12 cellular contexts compared by ENCODE assay signal in genomic region chr13:109155301-109155761, GRCh38.
DNase-seq lines count a peak whose midpoint lies in the region; ATAC-seq and TF ChIP-seq lines count a peak whose summit lies in the region.
"Had no signal": no experiment of that assay in that cellular context is flagged by ENCODE, and none has a peak within 500 bp of the region (broad histone marks: within the 10 kb centered on the region; RNA-seq: fewer than 3 reads in every experiment).

No MANE protein-coding gene starts in this region.

- peak; percentile 18; the same call in 1 of the 2 replicates for TF ChIP-seq CTCF in AG10803 (conservative IDR thresholded peaks at IDR 0.05; ENCODE audit: low read length)
- no peak for TF ChIP-seq CTCF in PC-9 (conservative IDR thresholded peaks at IDR 0.05)
- no peak for TF ChIP-seq CTCF in esophagus squamous epithelium (IDR thresholded peaks at IDR 0.05)

- no peak overlapping the region for H3K23ac ChIP-seq in trophoblast cell (ENCODE audit: low read length)

- H3K36me3 ChIP-seq in PC-9 (ENCODE audit: low read depth) (no peaks in the 10 kb centered on the region), esophagus squamous epithelium (no peaks in the 10 kb centered on the region), trophoblast cell (ENCODE audit: control insufficient read depth in 1 of 2, insufficient read depth in 2 of 2, low read length in 2 of 2) (no peaks in the 10 kb centered on the region)
- H3K36me3 ChIP-seq: HAP-1 had no signal

- no peak overlapping the region for H2AK5ac ChIP-seq in trophoblast cell (ENCODE audit: low read length)

- H3K4me1 ChIP-seq in PC-9 (replicated peaks; ENCODE audit: insufficient read depth), result peaks cover 65% of the 10 kb centered on the region
- peaks cover 0 to 52% (median 26%) of the 10 kb centered on the region in 3 donors for H3K4me1 ChIP-seq in esophagus squamous epithelium
- peaks cover 11 to 24% of the 10 kb centered on the region in 2 experiments for H3K4me1 ChIP-seq in trophoblast cell (ENCODE audit: control insufficient read depth in 1 of 2, insufficient read depth in 2 of 2, low read length in 2 of 2)
- H3K4me1 ChIP-seq: HAP-1 had no signal

- H3K27ac ChIP-seq in PC-9 (peak overlapping the region; percentile 96), esophagus squamous epithelium (peak overlapping the region; percentile 41 to 81 (median 74)), trophoblast cell (ENCODE audit: low read depth, low read length) (no peak overlapping the region)
- H3K27ac ChIP-seq: C4-2B had no signal

- H3K4ac ChIP-seq in trophoblast cell (ENCODE audit: low read depth, low read length), result no peak overlapping the region

- no peak overlapping the region for H2BK120ac ChIP-seq in trophoblast cell (ENCODE audit: insufficient read depth, low read length, poor library complexity)

- no peak for TF ChIP-seq POLR2A in esophagus squamous epithelium (IDR thresholded peaks at IDR 0.05)

- H4K12ac ChIP-seq in trophoblast cell (ENCODE audit: low read depth, low read length), result no peak overlapping the region

- H3K79me2 ChIP-seq in PC-9 (ENCODE audit: low read depth) (no peaks in the 10 kb centered on the region), trophoblast cell (ENCODE audit: control insufficient read depth, insufficient read depth, low read length, poor library complexity) (peaks cover 2% of the 10 kb centered on the region)

- H3K14ac ChIP-seq in trophoblast cell (ENCODE audit: low read length), result no peak overlapping the region

- H3F3A ChIP-seq in PC-9 (ENCODE audit: insufficient read depth, low read depth), result peaks cover 50% of the 10 kb centered on the region

- no peak overlapping the region for H3K9ac ChIP-seq in trophoblast cell (ENCODE audit: low read length)

- no peak overlapping the region for H4K91ac ChIP-seq in trophoblast cell (ENCODE audit: low read depth, low read length)

- H3K27me3 ChIP-seq in PC-9 (ENCODE audit: insufficient read depth, low read depth) (no peaks in the 10 kb centered on the region), esophagus squamous epithelium (no peaks in the 10 kb centered on the region), trophoblast cell (ENCODE audit: insufficient read depth, low read length) (no peaks in the 10 kb centered on the region)

- no peak overlapping the region for H4K8ac ChIP-seq in trophoblast cell (ENCODE audit: low read depth, low read length)

- H4K20me1 ChIP-seq in PC-9 (ENCODE audit: insufficient read depth), result no peaks in the 10 kb centered on the region

- no peak overlapping the region for H3K18ac ChIP-seq in trophoblast cell (ENCODE audit: low read length)

- H2BK5ac ChIP-seq in trophoblast cell (ENCODE audit: low read depth, low read length, poor library complexity), result no peak overlapping the region

- H3K4me3 ChIP-seq in AG10803 (ENCODE audit: low read length) (no peak overlapping the region), PC-9 (peak overlapping the region; percentile 48), esophagus squamous epithelium (peak overlapping the region in 1 of 4 donors; percentile 19), trophoblast cell (ENCODE audit: low read depth, low read length) (no peak overlapping the region)
- H3K4me3 ChIP-seq: HAP-1 had no signal

- ATAC-seq in GM21447 (IDR thresholded peaks at IDR 0.05; ENCODE audit: unreplicated experiment) (no peak), HG02642 (IDR thresholded peaks at IDR 0.05; ENCODE audit: poor library complexity, unreplicated experiment) (no peak)

- peaks cover 14% of the 10 kb centered on the region for H3K79me1 ChIP-seq in trophoblast cell (ENCODE audit: low read length)

- H3K9me2 ChIP-seq in PC-9 (ENCODE audit: insufficient read depth), result no peaks in the 10 kb centered on the region

- H2AFZ ChIP-seq in PC-9 (peak overlapping the region; percentile 53), trophoblast cell (ENCODE audit: insufficient read depth, low read length, poor library complexity) (no peak overlapping the region)

- no peaks in the 10 kb centered on the region for H3K9me3 ChIP-seq in PC-9 (ENCODE audit: insufficient read depth, low read depth)
- H3K9me3 ChIP-seq in esophagus squamous epithelium, result no peaks in the 10 kb centered on the region
- no peaks in the 10 kb centered on the region for H3K9me3 ChIP-seq in trophoblast cell (ENCODE audit: insufficient read depth, low read depth, low read length)
- H3K9me3 ChIP-seq: HAP-1 had no signal

- CTCF ChIA-PET in PC-9 (lab: Charles Lee), result interaction anchor here (0.6 kb wide), 1 partner anchor 923 kb away, joined by 11 read pairs; no protein-coding TSS in a partner anchor

- POLR2A ChIA-PET in PC-9 (lab: Charles Lee; ENCODE audit: unreplicated experiment), result interaction anchor here (0.5 to 1.2 kb wide), 6 partner anchors 9 to 1866 kb away, joined by 3 to 10 read pairs (median 5); no protein-coding TSS in a partner anchor

- intact Hi-C loops in PC-9 (cut with micrococcal nuclease; ENCODE audit: unreplicated experiment), result loop anchor here (1.0 to 10.0 kb wide), 3 partner anchors 8 to 857 kb away; no protein-coding TSS in a partner anchor
- intact Hi-C loops in esophagus squamous epithelium (cut with DNase I), result no loop called here

- DNase-seq in AG10803 (ENCODE audit: low read depth) (peak; percentile 94), PC-9 (peak; percentile 53 to 98), esophagus squamous epithelium (lab: John Stamatoyannopoulos, UW) (no peak), trophoblast cell (peak; percentile 88 to 92), DMS153 treated with DMSO at 0.1 percent for 48 hours (lab: John Stamatoyannopoulos, UW; ENCODE audit: unreplicated experiment) (no peak)
- DNase-seq in activated CD4-positive, CD25-positive, alpha-beta regulatory T cell treated with anti-CD3 and anti-CD28 coated beads, Interleukin-2, amount 50 U/mL, for 72 hours, result no peak
- DNase-seq: activated CD4-positive, alpha-beta memory T cell treated with anti-CD3 and anti-CD28 coated beads, Interleukin-2, amount 10 ng/mL, durations not matched to agents 7 days and 5 days; NCI-H510A treated with DMSO at 0.1 percent for 48 hours had no signal

- H3K4me2 ChIP-seq in PC-9 (peak overlapping the region; percentile 81), trophoblast cell (ENCODE audit: low read length) (no peak overlapping the region)

- H2BK12ac ChIP-seq in trophoblast cell (ENCODE audit: low read length), result no peak overlapping the region

- 65 to 79% methylated on average over 9 of the region's 9 CpGs for WGBS in esophagus squamous epithelium, 2 donors
- no CpG with 5 or more reads among the region's 9 CpGs for WGBS in trophoblast cell (ENCODE audit: extremely low coverage, insufficient coverage, insufficient read length)

- no TSS peak for BruUV-seq in PC-9 (replicated peaks; lab: Mats Ljungman, UMichigan)

Comparison
In these comparisons a context has a peak if more than half of its experiments do, and no peak if none do; other contexts are left out.
1. DNase-seq: peak in AG10803 (single experiment), PC-9 (2 of 2) and trophoblast cell (2 of 2); none in esophagus squamous epithelium (single experiment), activated CD4-positive, CD25-positive, alpha-beta regulatory T cell treated with anti-CD3 and anti-CD28 coated beads, Interleukin-2, amount 50 U/mL, for 72 hours (single experiment) and DMS153 treated with DMSO at 0.1 percent for 48 hours (single experiment).